Comparison of ENCODE assay signal across 13 cellular contexts in the genomic region with DNA sequence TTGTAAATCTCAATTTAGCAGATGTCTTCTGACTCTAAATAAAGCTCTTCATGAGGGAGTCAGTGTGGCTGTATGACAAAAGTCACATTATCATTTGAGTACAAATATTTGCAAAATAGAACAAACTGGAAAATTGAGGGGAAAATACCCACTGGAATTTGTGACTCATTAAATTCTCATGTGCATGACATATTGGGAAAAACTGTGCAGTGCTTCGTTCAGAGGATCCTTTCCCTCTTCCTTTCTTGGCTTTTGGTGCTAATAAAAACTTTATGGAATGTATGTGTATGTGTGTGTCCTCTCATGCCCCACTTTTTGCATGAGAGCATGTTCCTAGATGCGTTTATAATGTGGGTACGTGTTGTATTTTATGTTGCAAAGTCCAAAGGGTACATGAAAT.
DNase-seq lines count a peak whose midpoint lies in the region; ATAC-seq and TF ChIP-seq lines count a peak whose summit lies in the region.
"Had no signal": no experiment of that assay in that cellular context is flagged by ENCODE, and none has a peak within 500 bp of the region (broad histone marks: within the 10 kb centered on the region; RNA-seq: fewer than 3 reads in every experiment).

No MANE protein-coding gene starts in this region.

- H2BK15ac ChIP-seq in IMR-90 (ENCODE audit: low read depth, low read length), result peak overlapping the region; percentile 53; the same call in 2 of the 3 replicates
- no peak overlapping the region for H2BK15ac ChIP-seq in mesenchymal stem cell (ENCODE audit: low read depth, poor library complexity, severe bottlenecking)

- H3K27me3 ChIP-seq in IMR-90 (ENCODE audit: control insufficient read depth, insufficient read depth, low read length), result no peaks in the 10 kb centered on the region
- peaks cover 0 to 5% of the 10 kb centered on the region in 2 experiments for H3K27me3 ChIP-seq in mesenchymal stem cell (ENCODE audit: control insufficient read depth in 1 of 2, insufficient read depth in 1 of 2, low read length in 2 of 2)
- H3K27me3 ChIP-seq: sigmoid colon, tibial nerve had no signal

- peaks cover 18% of the 10 kb centered on the region for H3K4me1 ChIP-seq in IMR-90 (ENCODE audit: control insufficient read depth, insufficient read depth, low read length)
- peaks cover 2% of the 10 kb centered on the region for H3K4me1 ChIP-seq in mesenchymal stem cell (ENCODE audit: control insufficient read depth, insufficient read depth, low read depth, low read length)

- H3K56ac ChIP-seq in IMR-90 (ENCODE audit: extremely low read depth, insufficient read depth, low read length), result 0 out of 2 replicates have a peak overlapping the region, but pooled peaks have one; percentile 18

- no peak for TF ChIP-seq POLR2A in IMR-90 (IDR thresholded peaks at IDR 0.05; ENCODE audit: low read depth, low read length)

- BruUV-seq in IMR-90 (replicated peaks; lab: Mats Ljungman, UMichigan), result no TSS peak

- H4K8ac ChIP-seq in IMR-90 (ENCODE audit: low read depth in 2 of 2, low read length in 2 of 2) (peak overlapping the region in 1 of 2 experiments; percentile 65; a peak in 1 of 4 replicates), mesenchymal stem cell (ENCODE audit: low read length) (no peak overlapping the region)

- H2BK12ac ChIP-seq in mesenchymal stem cell (ENCODE audit: low read length in 2 of 2), result no peak overlapping the region

- peak overlapping the region; percentile 42 for H2BK5ac ChIP-seq in IMR-90 (ENCODE audit: low read depth, low read length, poor library complexity, severe bottlenecking)
- no peak overlapping the region for H2BK5ac ChIP-seq in mesenchymal stem cell (ENCODE audit: low read depth, low read length, poor library complexity, severe bottlenecking)

- POLR2A ChIA-PET in AG04449 (lab: Yijun Ruan, JAX), result no interaction called here
- POLR2A ChIA-PET in IMR-90 (lab: Charles Lee; ENCODE audit: unreplicated experiment), result no interaction called here

- peak overlapping the region; percentile 93 for H2BK20ac ChIP-seq in IMR-90 (ENCODE audit: low read depth, low read length)

- H3K4me2 ChIP-seq in IMR-90 (ENCODE audit: low read depth, low read length) (no peak overlapping the region), mesenchymal stem cell (ENCODE audit: low read length, poor library complexity, severe bottlenecking) (no peak overlapping the region)

- DNase-seq in AG04449 (ENCODE audit: low read depth, low spot score), result peak; percentile 51
- peak; percentile 72 for DNase-seq in IMR-90
- DNase-seq in cardiac fibroblast (ENCODE audit: low read depth in 2 of 2), result peak; percentile 61 to 79
- DNase-seq in mesenchymal stem cell, result peak; percentile 54
- no peak for DNase-seq in stimulated activated naive CD4-positive, alpha-beta T cell (lab: John Stamatoyannopoulos, UW)
- no peak for DNase-seq in LoVo (ENCODE audit: low spot score)
- no peak for DNase-seq in activated T-cell treated with anti-CD3 and anti-CD28 coated beads, Interleukin-2, amount 50 U/mL, for 1 hour
- no peak for DNase-seq in coronary artery (ENCODE audit: low spot score)
- DNase-seq: activated CD4-positive, alpha-beta T cell treated with anti-CD3 and anti-CD28 coated beads, Interleukin-2, amount 10 ng/mL, durations not matched to agents 7 days and 5 days; NCI-H345; SIG-M5 had no signal

- no peak overlapping the region for H3K4me3 ChIP-seq in AG04449 (ENCODE audit: low read depth, low read length)
- no peak overlapping the region for H3K4me3 ChIP-seq in IMR-90 (ENCODE audit: insufficient read depth, low read depth, low read length)
- H3K4me3 ChIP-seq in cardiac fibroblast (replicated peaks in 1 of 2; ENCODE audit: low read depth in 2 of 2, low read length in 2 of 2), result no peak overlapping the region
- no peak overlapping the region for H3K4me3 ChIP-seq in mesenchymal stem cell (ENCODE audit: insufficient read depth in 1 of 2, low read depth in 1 of 2, low read length in 2 of 2)
- no peak overlapping the region for H3K4me3 ChIP-seq in coronary artery
- H3K4me3 ChIP-seq: sigmoid colon, tibial nerve had no signal

- CTCF ChIA-PET in AG04449 (lab: Yijun Ruan, JAX), result interaction anchor here (1.1 kb wide), 1 partner anchor 401 kb away, joined by 3 read pairs; no protein-coding TSS in a partner anchor
- CTCF ChIA-PET in IMR-90 (lab: Yijun Ruan, JAX), result no interaction called here

- H2AK5ac ChIP-seq in IMR-90 (ENCODE audit: low read depth, low read length) (peak overlapping the region; percentile 65), mesenchymal stem cell (ENCODE audit: low read length, severe bottlenecking) (no peak overlapping the region)

- no peak overlapping the region for H2AFZ ChIP-seq in IMR-90 (replicated peaks; ENCODE audit: low read length, poor library complexity)
- H2AFZ ChIP-seq in mesenchymal stem cell (ENCODE audit: low read depth, low read length), result no peak overlapping the region

- TF ChIP-seq CTCF in AG04449 (IDR thresholded peaks at IDR 0.05; ENCODE audit: insufficient read depth, low read length, missing control alignments) (no peak), IMR-90 (conservative IDR thresholded peaks at IDR 0.05; ENCODE audit: low read depth, low read length) (no peak), cardiac fibroblast (IDR thresholded peaks at IDR 0.05; ENCODE audit: low read depth, low read length) (no peak), coronary artery (IDR thresholded peaks at IDR 0.05) (no peak)

- H3K4ac ChIP-seq in IMR-90 (ENCODE audit: low read depth, low read length) (peak overlapping the region; percentile 82), mesenchymal stem cell (ENCODE audit: low read depth in 1 of 2, low read length in 2 of 2) (no peak overlapping the region)

- H4K91ac ChIP-seq in IMR-90 (ENCODE audit: insufficient read depth, low read depth, low read length) (peak overlapping the region; percentile 62), mesenchymal stem cell (ENCODE audit: low read length) (no peak overlapping the region)

- H3K14ac ChIP-seq in IMR-90 (replicated peaks; ENCODE audit: low read depth, low read length), result peak overlapping the region; percentile 75; the same call in 1 of the 2 replicates
- no peak overlapping the region for H3K14ac ChIP-seq in mesenchymal stem cell (ENCODE audit: low read length in 2 of 2)

- no peak overlapping the region for H4K5ac ChIP-seq in IMR-90 (ENCODE audit: low read depth, low read length)

- in situ Hi-C loops in IMR-90 (cut with MboI; ENCODE audit: low sequenced_read_pairs), result loop anchor here (10.0 kb wide), 1 partner anchor 497 kb away; no protein-coding TSS in a partner anchor

- H2BK120ac ChIP-seq in IMR-90 (ENCODE audit: low read depth, low read length) (peak overlapping the region; percentile 90), mesenchymal stem cell (ENCODE audit: low read depth, low read length) (no peak overlapping the region)

- no peak for TF ChIP-seq RAD21 in IMR-90 (IDR thresholded peaks at IDR 0.05; ENCODE audit: low read length)

- H3K9ac ChIP-seq in IMR-90 (ENCODE audit: low read depth, low read length), result no peak overlapping the region
- H3K9ac ChIP-seq in mesenchymal stem cell (ENCODE audit: low read length), result no peak overlapping the region

- H2AK9ac ChIP-seq in IMR-90 (replicated peaks; ENCODE audit: low read depth, low read length, poor library complexity), result no peak overlapping the region

- H3K79me1 ChIP-seq in IMR-90 (ENCODE audit: low read depth in 1 of 2, low read length in 2 of 2) (no peaks in the 10 kb centered on the region), mesenchymal stem cell (replicated peaks; ENCODE audit: low read length, poor library complexity, severe bottlenecking) (no peaks in the 10 kb centered on the region)

- no peak overlapping the region for H3K18ac ChIP-seq in IMR-90 (ENCODE audit: low read depth, low read length)
- H3K18ac ChIP-seq in mesenchymal stem cell (ENCODE audit: low read depth in 1 of 2, low read length in 2 of 2), result no peak overlapping the region

- dilution Hi-C loops in IMR-90 (cut with HindIII; ENCODE audit: low sequenced_read_pairs, unreplicated experiment), result no loop called here

- peak overlapping the region; percentile 66 for H3K23ac ChIP-seq in IMR-90 (ENCODE audit: low read depth, low read length)
- H3K23ac ChIP-seq in mesenchymal stem cell (ENCODE audit: low read length in 2 of 2), result no peak overlapping the region

- peaks cover 21% of the 10 kb centered on the region for H3K9me1 ChIP-seq in IMR-90 (ENCODE audit: insufficient read depth, low read length)

- WGBS in IMR-90 (ENCODE audit: extremely low coverage in 2 of 2, insufficient read length in 1 of 2), 2 experiments, result no CpG with 5 or more reads among the region's 3 CpGs
- 56% methylated on average over 3 of the region's 3 CpGs for WGBS in mesenchymal stem cell

- no peaks in the 10 kb centered on the region for H3K36me3 ChIP-seq in IMR-90 (ENCODE audit: control insufficient read depth, insufficient read depth, low read length)
- H3K36me3 ChIP-seq in mesenchymal stem cell (ENCODE audit: control insufficient read depth in 1 of 2, insufficient read depth in 2 of 2, low read depth in 1 of 2, low read length in 2 of 2), result no peaks in the 10 kb centered on the region
- H3K36me3 ChIP-seq: sigmoid colon, tibial nerve had no signal

- ATAC-seq in IMR-90 (ENCODE audit: low read depth), result peak; percentile 48; the same call in 1 of the 2 replicates

- H3K9me3 ChIP-seq in IMR-90 (ENCODE audit: control insufficient read depth, insufficient read depth, low read length) (no peaks in the 10 kb centered on the region; the same call in 1 of the 2 replicates), mesenchymal stem cell (ENCODE audit: control insufficient read depth, low read length) (no peaks in the 10 kb centered on the region)
- H3K9me3 ChIP-seq: sigmoid colon had no signal

- no peaks in the 10 kb centered on the region for H4K20me1 ChIP-seq in IMR-90 (ENCODE audit: insufficient read depth, low read length)

- intact Hi-C loops in IMR-90 (cut with micrococcal nuclease), result loop anchor here (2.0 to 10.0 kb wide), 2 partner anchors 271 to 627 kb away; a partner anchor contains a TSS

- no peak overlapping the region for H3K27ac ChIP-seq in IMR-90 (ENCODE audit: insufficient read depth, low read length)
- no peak overlapping the region for H3K27ac ChIP-seq in mesenchymal stem cell (ENCODE audit: low read length, poor library complexity, severe bottlenecking)
- no peak overlapping the region for H3K27ac ChIP-seq in coronary artery

TF ChIP-seq in IMR-90, 13 proteins besides CTCF, POLR2A, EP300 and RAD21 (continues in another document):
- no peak for TF ChIP-seq CHD1 (IDR thresholded peaks at IDR 0.05; ENCODE audit: low read depth, low read length)
- no peak for TF ChIP-seq MXI1 (IDR thresholded peaks at IDR 0.05; ENCODE audit: borderline replicate concordance, low read depth, low read length)
- peak; percentile 54; the same call in 1 of the 2 replicates for TF ChIP-seq BHLHE40 (IDR thresholded peaks at IDR 0.05; ENCODE audit: low read depth, low read length)
- TF ChIP-seq CEBPB (IDR thresholded peaks at IDR 0.05; ENCODE audit: low read depth, low read length), result no peak
- no peak for TF ChIP-seq NFE2L2 (IDR thresholded peaks at IDR 0.05; ENCODE audit: low read depth, low read length)

Comparison
In these comparisons a context has a peak if more than half of its experiments do, and no peak if none do; other contexts are left out.
1. DNase-seq: peak in AG04449 (single experiment), IMR-90 (single experiment), cardiac fibroblast (2 of 2) and mesenchymal stem cell (single experiment); none in stimulated activated naive CD4-positive, alpha-beta T cell (0 of 6), LoVo (single experiment), activated T-cell treated with anti-CD3 and anti-CD28 coated beads, Interleukin-2, amount 50 U/mL, for 1 hour (single experiment) and coronary artery (single experiment).